11 cellular contexts compared by ENCODE assay signal in the genomic region with DNA sequence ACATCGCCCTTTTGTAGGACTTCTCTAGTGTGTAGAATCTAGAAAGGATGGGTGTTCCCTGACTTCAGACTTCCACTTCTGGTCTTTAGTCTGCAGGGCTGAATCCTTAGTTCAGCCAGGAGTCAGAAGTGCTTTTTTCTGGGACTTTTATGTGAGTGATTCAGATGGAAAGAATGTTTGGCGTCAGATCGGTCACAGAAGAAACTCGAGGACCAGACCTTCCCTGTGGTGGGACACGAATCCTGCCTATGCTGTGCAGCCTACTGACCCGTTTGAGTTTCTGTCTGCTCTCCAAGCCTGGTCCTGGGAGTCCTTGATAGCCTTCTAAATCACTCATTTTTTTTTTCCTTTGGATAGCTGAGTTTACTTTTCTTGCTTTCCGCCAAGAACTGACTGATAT.
DNase-seq lines count a peak whose midpoint lies in the region; ATAC-seq, FAIRE-seq and TF ChIP-seq lines count a peak whose summit lies in the region.
"Had no signal": no experiment of that assay in that cellular context is flagged by ENCODE, and none has a peak within 500 bp of the region (broad histone marks: within the 10 kb centered on the region; RNA-seq: fewer than 3 reads in every experiment).

No MANE protein-coding gene starts in this region.

- TF ChIP-seq EP300 in upper lobe of left lung (IDR thresholded peaks at IDR 0.05) = no peak

- CTCF ChIA-PET in activated CD8-positive, alpha-beta memory T cell treated with anti-CD3 and anti-CD28 coated beads, Interleukin-2, amount 10 ng/mL, durations not matched to agents 7 days and 5 days (lab: Charles Lee) = no interaction called here

- no peaks in the 10 kb centered on the region for H3K36me3 ChIP-seq in upper lobe of left lung
- H3K36me3 ChIP-seq: heart right ventricle had no signal

- no peak overlapping the region for H3K27ac ChIP-seq in upper lobe of left lung
- H3K27ac ChIP-seq: heart right ventricle had no signal

- DNase-seq in H54 (ENCODE audit: insufficient read length, low spot score) = peak; percentile 12
- DNase-seq in iPS DF 19.7 (ENCODE audit: low read depth, low spot score) = peak; percentile 30
- DNase-seq in upper lobe of left lung = no peak
- no peak for DNase-seq in activated CD8-positive, alpha-beta memory T cell treated with anti-CD3 and anti-CD28 coated beads, Interleukin-2, amount 10 ng/mL, durations not matched to agents 7 days and 5 days
- no peak for DNase-seq in DMS79 treated with DMSO at 0.1 percent for 48 hours (lab: John Stamatoyannopoulos, UW)
- DNase-seq: heart right ventricle; NCI-H2227 treated with DMSO at 0.1 percent for 48 hours; stimulated activated CD4-positive, alpha-beta T cell treated with anti-CD3 and anti-CD28 coated beads, Interleukin-4, amount 100 ng/mL, for 4 hours had no signal

- H3K4me3 ChIP-seq in WI38 (ENCODE audit: low read depth, low read length) (peak overlapping the region; percentile 14), upper lobe of left lung (no peak overlapping the region)
- H3K4me3 ChIP-seq: heart right ventricle had no signal

- H3K36me3 Mint-ChIP-seq in activated CD8-positive, alpha-beta memory T cell treated with anti-CD3 and anti-CD28 coated beads, Interleukin-2, amount 10 ng/mL, durations not matched to agents 7 days and 5 days = no peaks in the 10 kb centered on the region

- no peaks in the 10 kb centered on the region for H3K27me3 Mint-ChIP-seq in activated CD8-positive, alpha-beta memory T cell treated with anti-CD3 and anti-CD28 coated beads, Interleukin-2, amount 10 ng/mL, durations not matched to agents 7 days and 5 days

- H3K4me1 ChIP-seq in upper lobe of left lung = peaks cover 0 to under 1% (median 0%) of the 10 kb centered on the region in 4 donors

- TF ChIP-seq POLR2A in H54 (IDR thresholded peaks at IDR 0.05; ENCODE audit: low read depth, low read length) (no peak), upper lobe of left lung (IDR thresholded peaks at IDR 0.05) (no peak)

- H3K4me1 Mint-ChIP-seq in activated CD8-positive, alpha-beta memory T cell treated with anti-CD3 and anti-CD28 coated beads, Interleukin-2, amount 10 ng/mL, durations not matched to agents 7 days and 5 days = no peaks in the 10 kb centered on the region
- H3K4me1 Mint-ChIP-seq: neural crest cell had no signal

- no peaks in the 10 kb centered on the region for H3K9me3 Mint-ChIP-seq in activated CD8-positive, alpha-beta memory T cell treated with anti-CD3 and anti-CD28 coated beads, Interleukin-2, amount 10 ng/mL, durations not matched to agents 7 days and 5 days (ENCODE audit: low read depth)
- H3K9me3 Mint-ChIP-seq: neural crest cell had no signal

- ATAC-seq in upper lobe of left lung (ENCODE audit: low FRiP score in 2 of 2) = peak; percentile 61 to 63
- no peak for ATAC-seq in activated CD8-positive, alpha-beta memory T cell treated with anti-CD3 and anti-CD28 coated beads, Interleukin-2, amount 10 ng/mL, durations not matched to agents 7 days and 5 days
- no peak for ATAC-seq in HG02852 (IDR thresholded peaks at IDR 0.05; ENCODE audit: unreplicated experiment)

- H3K27me3 ChIP-seq in upper lobe of left lung = no peaks in the 10 kb centered on the region
- H3K27me3 ChIP-seq: heart right ventricle had no signal

- 42 to 52% methylated on average over 7 of the region's 7 CpGs for WGBS in upper lobe of left lung, 2 donors

- TF ChIP-seq CTCF in WI38 (IDR thresholded peaks at IDR 0.05; ENCODE audit: low read depth, low read length) (no peak), upper lobe of left lung (IDR thresholded peaks at IDR 0.05) (no peak)

- H3K9me3 ChIP-seq in upper lobe of left lung = no peaks in the 10 kb centered on the region
- H3K9me3 ChIP-seq: heart right ventricle had no signal

- H3K27ac Mint-ChIP-seq in activated CD8-positive, alpha-beta memory T cell treated with anti-CD3 and anti-CD28 coated beads, Interleukin-2, amount 10 ng/mL, durations not matched to agents 7 days and 5 days = no peak overlapping the region

- H3K4me3 Mint-ChIP-seq in activated CD8-positive, alpha-beta memory T cell treated with anti-CD3 and anti-CD28 coated beads, Interleukin-2, amount 10 ng/mL, durations not matched to agents 7 days and 5 days = no peak overlapping the region
- H3K4me3 Mint-ChIP-seq: neural crest cell had no signal

- peak; percentile 81 for FAIRE-seq in H54 (lab: Jason Lieb, UNC)

Comparison
In these comparisons a context has a peak if more than half of its experiments do, and no peak if none do; other contexts are left out.
1. DNase-seq: peak in H54 (single experiment) and iPS DF 19.7 (single experiment); none in upper lobe of left lung (0 of 2), activated CD8-positive, alpha-beta memory T cell treated with anti-CD3 and anti-CD28 coated beads, Interleukin-2, amount 10 ng/mL, durations not matched to agents 7 days and 5 days (single experiment) and DMS79 treated with DMSO at 0.1 percent for 48 hours (single experiment).
2. ATAC-seq: peak in upper lobe of left lung (2 of 2); none in activated CD8-positive, alpha-beta memory T cell treated with anti-CD3 and anti-CD28 coated beads, Interleukin-2, amount 10 ng/mL, durations not matched to agents 7 days and 5 days (single experiment) and HG02852 (single experiment).